8 cellular contexts compared by ENCODE assay signal in the genomic region with DNA sequence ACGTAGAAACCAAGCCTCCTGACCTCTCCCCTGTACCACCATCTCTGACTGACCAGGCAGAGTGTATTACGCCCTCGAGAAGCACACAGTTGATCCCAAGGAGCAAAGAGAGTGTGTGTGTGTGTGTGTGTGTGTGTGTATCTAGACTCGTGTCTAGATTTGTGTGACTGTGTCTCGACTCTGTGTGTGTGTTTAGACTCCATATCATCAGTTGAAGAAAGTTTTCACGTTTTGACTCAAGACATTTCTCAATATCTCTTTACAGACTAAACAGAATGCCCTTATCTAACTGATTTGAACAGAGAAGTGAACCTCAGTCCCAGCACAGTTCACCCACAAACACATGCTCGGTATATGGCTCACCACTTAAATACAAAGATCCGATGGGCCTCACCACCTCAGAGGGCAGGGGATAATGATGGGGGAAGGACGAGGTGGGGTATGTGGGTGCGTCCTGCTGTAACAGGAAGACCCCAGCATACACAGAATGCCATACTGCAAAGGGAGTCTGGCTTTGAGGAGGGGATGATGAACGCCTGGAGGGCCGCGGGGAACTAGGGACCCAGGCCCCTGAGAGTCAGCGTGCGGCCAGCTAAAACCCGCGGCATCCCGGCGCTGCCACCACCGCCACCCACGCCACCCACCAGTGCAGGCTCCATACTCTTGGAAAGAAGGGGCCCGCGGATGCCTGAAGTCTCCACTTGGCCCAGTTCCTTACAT. TPM values are rescaled to one million over a fixed set of nuclear protein-coding genes. Genes with fewer than 3 reads are reported as not detected.
DNase-seq lines count a peak whose midpoint lies in the region; ATAC-seq and TF ChIP-seq lines count a peak whose summit lies in the region.

No MANE protein-coding gene starts in this region.

- POLR2A ChIA-PET in activated CD4-positive, alpha-beta memory T cell treated with anti-CD3 and anti-CD28 coated beads, Interleukin-2, amount 10 ng/mL, durations not matched to agents 7 days and 5 days (lab: Charles Lee): no interaction called here

- H3K27ac Mint-ChIP-seq in IgD-negative memory B cell: peak overlapping the region in 2 of 3 donors; percentile 39 to 82
- H3K27ac Mint-ChIP-seq in activated CD4-positive, alpha-beta memory T cell treated with anti-CD3 and anti-CD28 coated beads, Interleukin-2, amount 10 ng/mL, durations not matched to agents 7 days and 5 days: peak overlapping the region; percentile 2

- peaks cover 10% of the 10 kb centered on the region for H3K36me3 Mint-ChIP-seq in IgD-negative memory B cell
- H3K36me3 Mint-ChIP-seq in activated CD4-positive, alpha-beta memory T cell treated with anti-CD3 and anti-CD28 coated beads, Interleukin-2, amount 10 ng/mL, durations not matched to agents 7 days and 5 days (ENCODE audit: low read depth): peaks cover 33% of the 10 kb centered on the region

- TF ChIP-seq CTCF in gastroesophageal sphincter (IDR thresholded peaks at IDR 0.05): no peak
- TF ChIP-seq CTCF in ovary (IDR thresholded peaks at IDR 0.05): no peak

- H3K27ac ChIP-seq in gastroesophageal sphincter (peak overlapping the region in 3 of 4 donors; percentile 1 to 81 (median 76)), ovary (peak overlapping the region in 1 of 2 donors; percentile 46)

- H3K9me3 Mint-ChIP-seq in IgD-negative memory B cell: no peaks in the 10 kb centered on the region
- peaks cover 12% of the 10 kb centered on the region for H3K9me3 Mint-ChIP-seq in activated CD4-positive, alpha-beta memory T cell treated with anti-CD3 and anti-CD28 coated beads, Interleukin-2, amount 10 ng/mL, durations not matched to agents 7 days and 5 days

- H3K36me3 ChIP-seq in gastroesophageal sphincter (peaks cover 0 to 26% of the 10 kb centered on the region in 2 donors), ovary (no peaks in the 10 kb centered on the region)

- peaks cover 0 to 28% (median 4%) of the 10 kb centered on the region in 3 donors for H3K4me1 ChIP-seq in gastroesophageal sphincter
- peaks cover 6% of the 10 kb centered on the region for H3K4me1 ChIP-seq in ovary (ENCODE audit: insufficient read depth)

- DNase-seq in Daoy (ENCODE audit: low read depth) (peak; percentile 10), ovary (no peak), GF-D8 (lab: John Stamatoyannopoulos, UW) (no peak)
- DNase-seq in activated CD4-positive, alpha-beta memory T cell treated with anti-CD3 and anti-CD28 coated beads, Interleukin-2, amount 10 ng/mL, durations not matched to agents 7 days and 5 days: peak; percentile 21

- H3K27me3 Mint-ChIP-seq in IgD-negative memory B cell: no peaks in the 10 kb centered on the region
- no peaks in the 10 kb centered on the region for H3K27me3 Mint-ChIP-seq in activated CD4-positive, alpha-beta memory T cell treated with anti-CD3 and anti-CD28 coated beads, Interleukin-2, amount 10 ng/mL, durations not matched to agents 7 days and 5 days

- H3K4me1 Mint-ChIP-seq in IgD-negative memory B cell: peaks cover 14 to 22% (median 14%) of the 10 kb centered on the region in 3 donors
- peaks cover 19% of the 10 kb centered on the region for H3K4me1 Mint-ChIP-seq in activated CD4-positive, alpha-beta memory T cell treated with anti-CD3 and anti-CD28 coated beads, Interleukin-2, amount 10 ng/mL, durations not matched to agents 7 days and 5 days

- H3K27me3 ChIP-seq in gastroesophageal sphincter (no peaks in the 10 kb centered on the region), ovary (no peaks in the 10 kb centered on the region)

- peak overlapping the region; percentile 91 to 100 (median 99) for H3K4me3 Mint-ChIP-seq in IgD-negative memory B cell
- peak overlapping the region; percentile 99 for H3K4me3 Mint-ChIP-seq in activated CD4-positive, alpha-beta memory T cell treated with anti-CD3 and anti-CD28 coated beads, Interleukin-2, amount 10 ng/mL, durations not matched to agents 7 days and 5 days

- intact Hi-C loops in ovary (cut with DNase I): no loop called here

- 15 to 25% methylated on average over 12 of the region's 23 CpGs for WGBS in gastroesophageal sphincter (ENCODE audit: low coverage in 1 of 2), 2 donors
- WGBS in ovary, 3 donors: 4 to 9% (median 6%) methylated on average over 21 to 23 of the region's 23 CpGs

- TF ChIP-seq EP300 in gastroesophageal sphincter (IDR thresholded peaks at IDR 0.05) (no peak), ovary (IDR thresholded peaks at IDR 0.05) (no peak)

- TF ChIP-seq POLR2A in gastroesophageal sphincter (IDR thresholded peaks at IDR 0.05): no peak
- TF ChIP-seq POLR2A in ovary (IDR thresholded peaks at IDR 0.05): no peak

- peak; percentile 5 for ATAC-seq in GM19463 (IDR thresholded peaks at IDR 0.05; ENCODE audit: unreplicated experiment)
- no peak for ATAC-seq in gastroesophageal sphincter
- ATAC-seq in HG03139 (IDR thresholded peaks at IDR 0.05; ENCODE audit: unreplicated experiment): no peak

- H3K4me3 ChIP-seq in gastroesophageal sphincter (peak overlapping the region; percentile 47 to 95), ovary (peak overlapping the region; percentile 88)

- CTCF ChIA-PET in activated CD4-positive, alpha-beta memory T cell treated with anti-CD3 and anti-CD28 coated beads, Interleukin-2, amount 10 ng/mL, durations not matched to agents 7 days and 5 days (lab: Charles Lee): interaction anchor here (1.0 to 1.5 kb wide), 4 partner anchors 9 to 226 kb away, joined by 3 to 16 read pairs (median 6); a partner anchor contains a TSS

- H3K9me3 ChIP-seq in gastroesophageal sphincter: no peaks in the 10 kb centered on the region
- H3K9me3 ChIP-seq in ovary: no peaks in the 10 kb centered on the region

RNA-seq across cellular contexts. Expression of a gene that starts 0.8 kb away (rescaled TPM):
- 56.6 and 76.3 TPM in 2 replicates for total RNA-seq in Daoy (2014; rRNA removed; shearing (Covaris generic))
- polyA plus RNA-seq in IgD-negative memory B cell (48.8 TPM), ovary (10 to 100 TPM; 13.7 to 65.8 TPM)
- total RNA-seq in activated CD4-positive, alpha-beta memory T cell treated with anti-CD3 and anti-CD28 coated beads, Interleukin-2, amount 10 ng/mL, durations not matched to agents 7 days and 5 days: 10 to 100 TPM; 42.2 to 44.7 TPM
- total RNA-seq in gastroesophageal sphincter (10 to 100 TPM; 19.1 to 32.9 (median 26.7) TPM), ovary (10 to 100 TPM; 16.5 to 45.6 (median 38.7) TPM)

RNA-seq across cellular contexts. Expression of a gene that starts 38.0 kb away (rescaled TPM):
- 16.9 and 25.2 TPM in 2 replicates for total RNA-seq in Daoy (2014; rRNA removed; shearing (Covaris generic))
- polyA plus RNA-seq in IgD-negative memory B cell (55.4 TPM), ovary (100 to 1,000 TPM in 1 of 2 donors, 10 to 100 TPM in 1; 21.7 to 107 TPM)
- 10 to 100 TPM; 26.2 to 28.5 TPM for total RNA-seq in activated CD4-positive, alpha-beta memory T cell treated with anti-CD3 and anti-CD28 coated beads, Interleukin-2, amount 10 ng/mL, durations not matched to agents 7 days and 5 days
- total RNA-seq in gastroesophageal sphincter (10 to 100 TPM; 17.6 to 28.6 (median 21.2) TPM), ovary (10 to 100 TPM; 24.1 to 44.7 (median 34.2) TPM)

Comparison
In these comparisons a context has a peak if more than half of its experiments do, and no peak if none do; other contexts are left out.
1. DNase-seq: peak in Daoy (single experiment) and activated CD4-positive, alpha-beta memory T cell treated with anti-CD3 and anti-CD28 coated beads, Interleukin-2, amount 10 ng/mL, durations not matched to agents 7 days and 5 days (single experiment); none in ovary (0 of 5) and GF-D8 (single experiment).